In the genomic region with DNA sequence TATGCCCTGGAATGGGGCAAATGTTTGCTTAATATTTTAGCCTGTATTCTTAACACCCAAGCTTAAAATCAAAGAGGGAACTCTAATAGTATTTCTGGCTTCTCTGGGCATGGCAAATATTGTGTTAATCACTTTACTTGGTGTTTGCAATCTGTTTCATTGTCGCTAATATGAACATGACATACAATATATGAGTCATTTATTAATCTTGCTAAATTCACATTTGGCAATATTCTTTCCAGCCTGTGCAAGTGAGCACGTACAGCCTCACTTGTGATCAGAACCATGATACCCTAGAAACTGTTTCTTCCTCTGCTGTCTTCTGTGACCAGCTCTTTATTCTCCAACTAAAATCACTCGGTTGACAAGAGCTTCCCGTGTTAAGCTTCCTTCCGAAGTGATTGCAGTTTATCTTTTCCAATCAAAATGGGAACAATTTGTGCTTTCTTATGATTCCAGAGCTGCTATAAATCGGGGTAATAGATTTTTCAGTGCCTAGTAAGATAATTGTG, we compare ENCODE assay signal across 22 cellular contexts.
"Had no signal": no experiment of that assay in that cellular context is flagged by ENCODE, and none has a peak within 500 bp of the region (broad histone marks: within the 10 kb centered on the region; RNA-seq: fewer than 3 reads in every experiment).

No MANE protein-coding gene starts in this region.

- ATAC-seq: activated T-cell treated with anti-CD3 and anti-CD28 coated beads, Interleukin-2, amount 50 U/mL, for 72 hours; heart left ventricle; left cardiac atrium had no signal

- H3K27ac ChIP-seq: esophagus muscularis mucosa, heart left ventricle, thoracic aorta, vagina had no signal

- H3K27me3 ChIP-seq: heart left ventricle, vagina had no signal

- H3K4me1 Mint-ChIP-seq: activated naive CD8-positive, alpha-beta T cell treated with anti-CD3 and anti-CD28 coated beads, Interleukin-2, amount 10 ng/mL, durations not matched to agents 7 days and 5 days; naive B cell had no signal

- H3K4me1 ChIP-seq: heart left ventricle, vagina had no signal

- H3K4me3 Mint-ChIP-seq: activated naive CD4-positive, alpha-beta T cell treated with anti-CD3 and anti-CD28 coated beads for 36 hours; activated naive CD8-positive, alpha-beta T cell treated with anti-CD3 and anti-CD28 coated beads, Interleukin-2, amount 10 ng/mL, durations not matched to agents 7 days and 5 days; activated T-cell treated with anti-CD3 and anti-CD28 coated beads, Interleukin-2, amount 50 U/mL, for 72 hours; dendritic cell treated with granulocyte-macrophage colony-stimulating factor and Interleukin-4, amounts not matched to agents 40 ng/mL and 50 ng/mL, for 4 days; naive B cell; neural crest cell; T-helper 1 cell treated with Interleukin-12 subunit alpha and Interleukin-12 subunit beta and Interleukin-4 antibody, amounts not matched to agents 30 μg/mL and 1 μg/mL, for 36 hours; type B pancreatic cell had no signal

- H3K27me3 Mint-ChIP-seq: dendritic cell treated with granulocyte-macrophage colony-stimulating factor and Interleukin-4, amounts not matched to agents 40 ng/mL and 50 ng/mL, for 4 days; type B pancreatic cell had no signal

- H3K9me3 Mint-ChIP-seq: T-helper 1 cell treated with Interleukin-12 subunit alpha and Interleukin-12 subunit beta and Interleukin-4 antibody, amounts not matched to agents 30 μg/mL and 1 μg/mL, for 36 hours had no signal

- H3K27ac Mint-ChIP-seq: activated naive CD4-positive, alpha-beta T cell treated with anti-CD3 and anti-CD28 coated beads for 36 hours; activated naive CD8-positive, alpha-beta T cell treated with anti-CD3 and anti-CD28 coated beads, Interleukin-2, amount 10 ng/mL, durations not matched to agents 7 days and 5 days; activated T-cell treated with anti-CD3 and anti-CD28 coated beads, Interleukin-2, amount 50 U/mL, for 72 hours; dendritic cell treated with granulocyte-macrophage colony-stimulating factor and Interleukin-4, amounts not matched to agents 40 ng/mL and 50 ng/mL, for 4 days; naive B cell; T-helper 1 cell treated with Interleukin-12 subunit alpha and Interleukin-12 subunit beta and Interleukin-4 antibody, amounts not matched to agents 30 μg/mL and 1 μg/mL, for 36 hours; type B pancreatic cell had no signal

- H3K36me3 ChIP-seq: esophagus muscularis mucosa, heart left ventricle, thoracic aorta, vagina had no signal

- H3K36me3 Mint-ChIP-seq: activated naive CD8-positive, alpha-beta T cell treated with anti-CD3 and anti-CD28 coated beads, Interleukin-2, amount 10 ng/mL, durations not matched to agents 7 days and 5 days; type B pancreatic cell had no signal

- DNase-seq: activated CD4-positive, alpha-beta T cell treated with anti-CD3 and anti-CD28 coated beads for 4 hours; activated CD4-positive, alpha-beta T cell treated with anti-CD3 and anti-CD28 coated beads, Interleukin-2, amount 50 U/mL, for 48 hours; activated CD4-positive, CD25-positive, alpha-beta regulatory T cell; activated effector memory CD4-positive, alpha-beta T cell treated with Interleukin-2 at 50 U/mL for 16 hours; activated naive CD4-positive, alpha-beta T cell treated with anti-CD3 and anti-CD28 coated beads for 36 hours; activated naive CD8-positive, alpha-beta T cell treated with anti-CD3 and anti-CD28 coated beads, Interleukin-2, amount 10 ng/mL, durations not matched to agents 7 days and 5 days; activated T-cell treated with anti-CD3 and anti-CD28 coated beads, Interleukin-2, amount 50 U/mL, for 72 hours; effector CD4-positive, alpha-beta T cell; heart left ventricle; left cardiac atrium; naive B cell; stimulated activated CD4-positive, alpha-beta T cell treated with anti-CD3 and anti-CD28 coated beads, Interleukin-2, amount 100 ng/mL, for 48 hours; stimulated activated CD8-positive, alpha-beta memory T cell treated with anti-CD3 and anti-CD28 coated beads, Interleukin-4, amount 100 ng/mL, for 48 hours; stimulated activated naive CD4-positive, alpha-beta T cell; T1000 had no signal

- H3K4me3 ChIP-seq: esophagus muscularis mucosa, heart left ventricle, thoracic aorta, vagina had no signal

- H3K9me3 ChIP-seq: vagina had no signal
